12 cellular contexts compared by ENCODE assay signal in genomic region chr10:13340068-13340467, GRCh38. TPM values are rescaled to one million over a fixed set of nuclear protein-coding genes. Genes with fewer than 3 reads are reported as not detected.
DNase-seq lines count a peak whose midpoint lies in the region; ATAC-seq, FAIRE-seq and TF ChIP-seq lines count a peak whose summit lies in the region.
"Had no signal": no experiment of that assay in that cellular context is flagged by ENCODE, and none has a peak within 500 bp of the region (broad histone marks: within the 10 kb centered on the region; RNA-seq: fewer than 3 reads in every experiment).

No MANE protein-coding gene starts in this region.

- H3K79me2 ChIP-seq in keratinocyte (ENCODE audit: control insufficient read depth, insufficient read depth, low read length), result peaks cover 36% of the 10 kb centered on the region

- peaks cover 70% of the 10 kb centered on the region for H3K4me1 Mint-ChIP-seq in WTC11

- H3K27ac Mint-ChIP-seq in WTC11, result peak overlapping the region; percentile 92
- H3K27ac Mint-ChIP-seq: progenitor cell of endocrine pancreas had no signal

- H3K27me3 ChIP-seq in keratinocyte (ENCODE audit: control insufficient read depth, extremely low read depth, insufficient read depth, low read length) (no peaks in the 10 kb centered on the region), breast epithelium (no peaks in the 10 kb centered on the region)

- TF ChIP-seq POLR2A in breast epithelium (IDR thresholded peaks at IDR 0.05), result no peak

- ATAC-seq in GM18909 (IDR thresholded peaks at IDR 0.05; ENCODE audit: poor library complexity, unreplicated experiment), result peak; percentile 9
- peak; percentile 3 for ATAC-seq in HG02840 (IDR thresholded peaks at IDR 0.05; ENCODE audit: low FRiP score, unreplicated experiment)
- no peak for ATAC-seq in WTC11

- no peaks in the 10 kb centered on the region for H3K9me3 Mint-ChIP-seq in WTC11

- no peaks in the 10 kb centered on the region for H3K27me3 Mint-ChIP-seq in WTC11 (ENCODE audit: low read depth)
- H3K27me3 Mint-ChIP-seq: progenitor cell of endocrine pancreas had no signal

- no peak overlapping the region for H2AFZ ChIP-seq in keratinocyte (ENCODE audit: control insufficient read depth, low read length)

- CTCF ChIA-PET in WTC11 (lab: Charles Lee), result interaction anchor here (1.1 kb wide), 1 partner anchor 13 kb away, joined by 3 read pairs; no protein-coding TSS in a partner anchor

- H3K4me2 ChIP-seq in keratinocyte (ENCODE audit: control insufficient read depth, extremely low read depth, insufficient read depth, low read depth, low read length), result peak overlapping the region; percentile 29

- H3K4me1 ChIP-seq in keratinocyte (ENCODE audit: control insufficient read depth, extremely low read depth, insufficient read depth, low read length) (peaks cover 3% of the 10 kb centered on the region), breast epithelium (no peaks in the 10 kb centered on the region)

- dilution Hi-C loops in keratinocyte (cut with MboI; ENCODE audit: extremely low pct_ligation_motif_present, low sequenced_read_pairs), result no loop called here

- no peak for FAIRE-seq in keratinocyte (lab: Jason Lieb, UNC)
- FAIRE-seq: kidney had no signal

- POLR2A ChIA-PET in WTC11 (lab: Charles Lee), result interaction anchor here (3.6 kb wide), 1 partner anchor 12 kb away, joined by 31 read pairs; no protein-coding TSS in a partner anchor

- H3K4me3 ChIP-seq in keratinocyte (ENCODE audit: control insufficient read depth in 2 of 3, extremely low read depth in 1 of 3, insufficient read depth in 2 of 3, low read depth in 1 of 3, low read length in 3 of 3), result no peak overlapping the region
- H3K4me3 ChIP-seq in breast epithelium, result no peak overlapping the region
- H3K4me3 ChIP-seq in coronary artery, result no peak overlapping the region

- no peak overlapping the region for H3K27ac ChIP-seq in keratinocyte (ENCODE audit: control insufficient read depth, insufficient read depth, low read length)
- peak overlapping the region in 1 of 2 donors; percentile 0 for H3K27ac ChIP-seq in breast epithelium
- H3K27ac ChIP-seq in coronary artery, result no peak overlapping the region
- H3K27ac ChIP-seq: HL-60 had no signal

- no peaks in the 10 kb centered on the region for H4K20me1 ChIP-seq in keratinocyte (ENCODE audit: control insufficient read depth, extremely low read depth, insufficient read depth, low read length)

- peak overlapping the region; percentile 8 for H3K4me3 Mint-ChIP-seq in WTC11

- H3K9me1 ChIP-seq in keratinocyte (ENCODE audit: control insufficient read depth, extremely low read depth, insufficient read depth, low read length), result peaks cover under 1% of the 10 kb centered on the region

- intact Hi-C loops in breast epithelium (cut with DNase I; ENCODE audit: low total_unique reads), result no loop called here

- DNase-seq in WTC11 (ENCODE audit: low spot score), result no peak
- no peak for DNase-seq in keratinocyte (ENCODE audit: low read depth, low spot score)
- DNase-seq in breast epithelium (ENCODE audit: low spot score in 2 of 2), result no peak
- DNase-seq in coronary artery (ENCODE audit: low spot score), result no peak
- no peak for DNase-seq in iPS-NIHi7 (ENCODE audit: extremely low spot score)
- DNase-seq: effector CD8-positive, alpha-beta T cell; GDM1; kidney had no signal

- TF ChIP-seq CTCF in WTC11 (IDR thresholded peaks at IDR 0.05), result no peak
- TF ChIP-seq CTCF in keratinocyte (optimal IDR thresholded peaks at IDR 0.05 in 1 of 3, IDR thresholded peaks at IDR 0.05 in 1 of 3, conservative IDR thresholded peaks at IDR 0.05 in 1 of 3; ENCODE audit: extremely low read depth in 1 of 3, insufficient read depth in 2 of 3, low read length in 3 of 3), result no peak
- TF ChIP-seq CTCF in breast epithelium (IDR thresholded peaks at IDR 0.05), result no peak
- no peak for TF ChIP-seq CTCF in coronary artery (IDR thresholded peaks at IDR 0.05)

- H3K36me3 ChIP-seq in keratinocyte (ENCODE audit: control insufficient read depth in 2 of 2, extremely low read depth in 1 of 2, insufficient read depth in 2 of 2, low read length in 2 of 2) (peaks cover 7 to 15% of the 10 kb centered on the region in 2 experiments), breast epithelium (no peaks in the 10 kb centered on the region)

- peaks cover 76% of the 10 kb centered on the region for H3K36me3 Mint-ChIP-seq in WTC11

- no peak overlapping the region for H3K9ac ChIP-seq in keratinocyte (ENCODE audit: control insufficient read depth, extremely low read depth, insufficient read depth, low read length)

- H3K9me3 ChIP-seq in keratinocyte (ENCODE audit: control insufficient read depth, low read depth, low read length), result no peaks in the 10 kb centered on the region
- H3K9me3 ChIP-seq in breast epithelium, result no peaks in the 10 kb centered on the region

TF ChIP-seq in WTC11, 78 proteins besides CTCF, POLR2A, EP300 and RAD21 (continues in another document):
- TF ChIP-seq ZNF416 (CRISPR knock-in tag; IDR thresholded peaks at IDR 0.05), result no peak
- no peak for TF ChIP-seq ZNF138 (CRISPR knock-in tag; conservative IDR thresholded peaks at IDR 0.05)
- TF ChIP-seq ATF2 (CRISPR knock-in tag; IDR thresholded peaks at IDR 0.05; ENCODE audit: borderline replicate concordance, low read depth), result no peak
- TF ChIP-seq RELA (CRISPR knock-in tag; IDR thresholded peaks at IDR 0.05; ENCODE audit: borderline replicate concordance), result no peak
- TF ChIP-seq, protein P1, sequence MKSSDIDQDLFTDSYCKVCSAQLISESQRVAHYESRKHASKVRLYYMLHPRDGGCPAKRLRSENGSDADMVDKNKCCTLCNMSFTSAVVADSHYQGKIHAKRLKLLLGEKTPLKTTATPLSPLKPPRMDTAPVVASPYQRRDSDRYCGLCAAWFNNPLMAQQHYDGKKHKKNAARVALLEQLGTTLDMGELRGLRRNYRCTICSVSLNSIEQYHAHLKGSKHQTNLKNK (CRISPR knock-in tag; IDR thresholded peaks at IDR 0.05), result no peak
- TF ChIP-seq, protein P2, sequence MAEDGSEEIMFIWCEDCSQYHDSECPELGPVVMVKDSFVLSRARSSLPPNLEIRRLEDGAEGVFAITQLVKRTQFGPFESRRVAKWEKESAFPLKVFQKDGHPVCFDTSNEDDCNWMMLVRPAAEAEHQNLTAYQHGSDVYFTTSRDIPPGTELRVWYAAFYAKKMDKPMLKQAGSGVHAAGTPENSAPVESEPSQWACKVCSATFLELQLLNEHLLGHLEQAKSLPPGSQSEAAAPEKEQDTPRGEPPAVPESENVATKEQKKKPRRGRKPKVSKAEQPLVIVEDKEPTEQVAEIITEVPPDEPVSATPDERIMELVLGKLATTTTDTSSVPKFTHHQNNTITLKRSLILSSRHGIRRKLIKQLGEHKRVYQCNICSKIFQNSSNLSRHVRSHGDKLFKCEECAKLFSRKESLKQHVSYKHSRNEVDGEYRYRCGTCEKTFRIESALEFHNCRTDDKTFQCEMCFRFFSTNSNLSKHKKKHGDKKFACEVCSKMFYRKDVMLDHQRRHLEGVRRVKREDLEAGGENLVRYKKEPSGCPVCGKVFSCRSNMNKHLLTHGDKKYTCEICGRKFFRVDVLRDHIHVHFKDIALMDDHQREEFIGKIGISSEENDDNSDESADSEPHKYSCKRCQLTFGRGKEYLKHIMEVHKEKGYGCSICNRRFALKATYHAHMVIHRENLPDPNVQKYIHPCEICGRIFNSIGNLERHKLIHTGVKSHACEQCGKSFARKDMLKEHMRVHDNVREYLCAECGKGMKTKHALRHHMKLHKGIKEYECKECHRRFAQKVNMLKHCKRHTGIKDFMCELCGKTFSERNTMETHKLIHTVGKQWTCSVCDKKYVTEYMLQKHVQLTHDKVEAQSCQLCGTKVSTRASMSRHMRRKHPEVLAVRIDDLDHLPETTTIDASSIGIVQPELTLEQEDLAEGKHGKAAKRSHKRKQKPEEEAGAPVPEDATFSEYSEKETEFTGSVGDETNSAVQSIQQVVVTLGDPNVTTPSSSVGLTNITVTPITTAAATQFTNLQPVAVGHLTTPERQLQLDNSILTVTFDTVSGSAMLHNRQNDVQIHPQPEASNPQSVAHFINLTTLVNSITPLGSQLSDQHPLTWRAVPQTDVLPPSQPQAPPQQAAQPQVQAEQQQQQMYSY (CRISPR knock-in tag; IDR thresholded peaks at IDR 0.05), result no peak
- TF ChIP-seq FOXJ3 (CRISPR knock-in tag; IDR thresholded peaks at IDR 0.05; ENCODE audit: borderline replicate concordance), result no peak

RNA-seq across cellular contexts. Expression of gene SEPHS1, which starts 8.0 kb away (rescaled TPM):
- total RNA-seq in WTC11 (2021) (501 to 509 TPM (median 501 TPM) in 3 replicates), breast epithelium (10 to 100 TPM; 33.9 to 53.3 (median 43.6) TPM)
- 41.4 to 65.4 TPM (median 48.2 TPM) in 3 replicates for polyA plus RNA-seq in keratinocyte
- 27.7 TPM for polyA plus RNA-seq in keratinocyte (2011; ENCODE audit: low read depth)
- 26.8 and 38.6 TPM in 2 replicates for polyA plus RNA-seq in keratinocyte (2011; cell fraction: cytosol; rRNA removed)
- 28.6 and 35.6 TPM in 2 replicates for polyA plus RNA-seq in keratinocyte (2011; cell fraction: nucleus; rRNA removed)
- 16.8 and 37.1 TPM in 2 replicates for polyA plus RNA-seq in keratinocyte (2012; ENCODE audit: low replicate concordance)
- polyA minus RNA-seq in keratinocyte, result 18.8 to 54.0 TPM (median 35.2 TPM) in 3 replicates
- polyA minus RNA-seq in keratinocyte (2011; cell fraction: cytosol; rRNA and poly(A)+ RNA removed), result 16.1 TPM
- polyA minus RNA-seq in keratinocyte (2011; cell fraction: nucleus; rRNA and poly(A)+ RNA removed), result 11.1 and 22.8 TPM in 2 replicates

RNA-seq across cellular contexts. Expression of gene PHYH, which starts 40.2 kb away (rescaled TPM):
- total RNA-seq in WTC11 (2021), result 22.5 to 35.1 TPM (median 32.0 TPM) in 3 replicates
- polyA plus RNA-seq in keratinocyte, result 10.9 to 11.5 TPM (median 10.9 TPM) in 3 replicates
- polyA plus RNA-seq in keratinocyte (2011; ENCODE audit: low read depth), result 2.4 TPM
- polyA plus RNA-seq in keratinocyte (2011; cell fraction: cytosol; rRNA removed), result 13.2 and 20.6 TPM in 2 replicates
- 9.0 and 9.8 TPM in 2 replicates for polyA plus RNA-seq in keratinocyte (2011; cell fraction: nucleus; rRNA removed)
- 9.7 and 12.3 TPM in 2 replicates for polyA plus RNA-seq in keratinocyte (2012; ENCODE audit: low replicate concordance)
- polyA minus RNA-seq in keratinocyte, result 2.7 to 5.3 TPM (median 4.4 TPM) in 3 replicates
- polyA minus RNA-seq in keratinocyte (2011; cell fraction: cytosol; rRNA and poly(A)+ RNA removed), result 2.5 TPM
- polyA minus RNA-seq in keratinocyte (2011; cell fraction: nucleus; rRNA and poly(A)+ RNA removed), result 1.3 and 1.8 TPM in 2 replicates
- total RNA-seq in breast epithelium, result 10 to 100 TPM; 23.7 to 74.7 (median 26.9) TPM
